In genomic region chr6:168058691-168059551, GRCh38 we compare ENCODE assay signal across 17 cellular contexts. TPM values are rescaled to one million over a fixed set of nuclear protein-coding genes. Genes with fewer than 3 reads are reported as not detected.
DNase-seq lines count a peak whose midpoint lies in the region; TF ChIP-seq lines count a peak whose summit lies in the region.
"Had no signal": no experiment of that assay in that cellular context is flagged by ENCODE, and none has a peak within 500 bp of the region (broad histone marks: within the 10 kb centered on the region; RNA-seq: fewer than 3 reads in every experiment).

No MANE protein-coding gene starts in this region.

- DNase-seq in NCI-H82 (lab: John Stamatoyannopoulos, UW) (peak; percentile 26), NCI-H82 treated with DMSO at 0.1 percent for 48 hours (lab: John Stamatoyannopoulos, UW; ENCODE audit: unreplicated experiment) (no peak), WERI-Rb-1 (peak; percentile 42), mesendoderm (peak; percentile 86), cerebellum (ENCODE audit: low spot score) (no peak)
- no peak for DNase-seq in stimulated activated naive CD4-positive, alpha-beta T cell treated with Interleukin-2 at 50 U/mL for 16 hours (lab: John Stamatoyannopoulos, UW)
- DNase-seq in activated CD4-positive, CD25-positive, alpha-beta regulatory T cell treated with anti-CD3 and anti-CD28 coated beads, Interleukin-2, amount 50 U/mL, for 72 hours, result no peak
- DNase-seq: 8988T; CD8-positive, alpha-beta memory T cell; GOT3; NCI-H1436 treated with DMSO at 0.1 percent for 48 hours; NCI-H2081 treated with DMSO at 0.1 percent for 48 hours; NCI-H510A; NCI-H774; SHP77 had no signal

- H3K4ac ChIP-seq in mesendoderm (ENCODE audit: low read depth, low read length), result no peak overlapping the region

- H4K8ac ChIP-seq in mesendoderm (ENCODE audit: low read depth, low read length), result no peak overlapping the region

- H3K79me1 ChIP-seq in mesendoderm (ENCODE audit: low read length), result no peaks in the 10 kb centered on the region

- no peak overlapping the region for H3K23ac ChIP-seq in mesendoderm (ENCODE audit: low read length)

- H3K4me3 ChIP-seq in HEK293 (ENCODE audit: low read depth, low read length), result no peak overlapping the region
- H3K4me3 ChIP-seq in WERI-Rb-1 (ENCODE audit: low read depth, low read length), result no peak overlapping the region
- no peak overlapping the region for H3K4me3 ChIP-seq in mesendoderm (ENCODE audit: low read length)

- TF ChIP-seq CTCF in HEK293 (tag by site-specific recombination; IDR thresholded peaks at IDR 0.05), result no peak
- peak; percentile 30; the same call in 1 of the 2 replicates for TF ChIP-seq CTCF in WERI-Rb-1 (IDR thresholded peaks at IDR 0.05; ENCODE audit: low read depth, low read length)

- no peak overlapping the region for H3K4me2 ChIP-seq in mesendoderm (ENCODE audit: low read length)

- no peaks in the 10 kb centered on the region for H3K79me2 ChIP-seq in mesendoderm (ENCODE audit: control insufficient read depth, insufficient read depth, low read length)

- H3K27ac ChIP-seq in HEK293 (ENCODE audit: extremely low read depth, low read depth, low read length) (no peak overlapping the region), WERI-Rb-1 (no peak overlapping the region), mesendoderm (ENCODE audit: low read depth, low read length) (no peak overlapping the region)

- H2BK15ac ChIP-seq in mesendoderm (replicated peaks; ENCODE audit: low read depth), result no peak overlapping the region

- H3K18ac ChIP-seq in mesendoderm (ENCODE audit: low read length), result no peak overlapping the region

- CTCF ChIA-PET in HEK293 (lab: Yijun Ruan, JAX), result interaction anchor here (0.6 to 1.2 kb wide), 2 partner anchors 120 to 137 kb away, joined by 3 read pairs; no protein-coding TSS in a partner anchor

- no peak overlapping the region for H4K5ac ChIP-seq in mesendoderm (ENCODE audit: low read length)

- POLR2A ChIA-PET in HEK293 (lab: Yijun Ruan, JAX), result no interaction called here

- H2BK120ac ChIP-seq in mesendoderm (ENCODE audit: low read depth, low read length), result no peak overlapping the region

- WGBS in mesendoderm (ENCODE audit: extremely low coverage, insufficient coverage, low lambda C conversion rate), result no CpG with 5 or more reads among the region's 30 CpGs

- H3K27me3 ChIP-seq in WERI-Rb-1 (ENCODE audit: insufficient read depth, low read depth, severe bottlenecking), result no peaks in the 10 kb centered on the region
- H3K27me3 ChIP-seq in mesendoderm (ENCODE audit: insufficient read depth, low read length, poor library complexity), result no peaks in the 10 kb centered on the region

- H3K56ac ChIP-seq in mesendoderm (ENCODE audit: low read length), result no peak overlapping the region

- no peak overlapping the region for H2BK5ac ChIP-seq in mesendoderm (ENCODE audit: low read length)

- H3K36me3 ChIP-seq in HEK293 (ENCODE audit: control insufficient read depth in 2 of 2, insufficient read depth in 1 of 2, low read length in 2 of 2), result no peaks in the 10 kb centered on the region
- no peaks in the 10 kb centered on the region for H3K36me3 ChIP-seq in WERI-Rb-1
- H3K36me3 ChIP-seq in mesendoderm (ENCODE audit: control insufficient read depth, insufficient read depth, low read length), result no peaks in the 10 kb centered on the region

- no peaks in the 10 kb centered on the region for H3K4me1 ChIP-seq in HEK293 (ENCODE audit: control insufficient read depth, insufficient read depth, low read length)
- no peaks in the 10 kb centered on the region for H3K4me1 ChIP-seq in mesendoderm (ENCODE audit: control insufficient read depth, low read depth, low read length)

- H2AK5ac ChIP-seq in mesendoderm (ENCODE audit: low read length), result no peak overlapping the region

- H3K9ac ChIP-seq in mesendoderm (ENCODE audit: low read length), result no peak overlapping the region

- no peaks in the 10 kb centered on the region for H3K9me3 ChIP-seq in HEK293 (ENCODE audit: control insufficient read depth, insufficient read depth, low read depth, low read length)
- no peaks in the 10 kb centered on the region for H3K9me3 ChIP-seq in WERI-Rb-1 (ENCODE audit: severe bottlenecking)

TF ChIP-seq in HEK293, 187 proteins besides CTCF, POLR2A, EP300 and RAD21:
- TF ChIP-seq ZNF776 (tag by site-specific recombination; IDR thresholded peaks at IDR 0.05; ENCODE audit: borderline replicate concordance) (no peak), ZNF350 (tag by site-specific recombination; IDR thresholded peaks at IDR 0.05) (no peak), ZNF677 (tag by site-specific recombination; IDR thresholded peaks at IDR 0.05) (no peak), ZNF341 (tag by site-specific recombination; IDR thresholded peaks at IDR 0.05; ENCODE audit: low read depth) (0 out of 2 replicates have a peak, but pooled peaks have one; percentile 24), WT1 (tag by site-specific recombination; IDR thresholded peaks at IDR 0.05) (no peak), YY1 (tag by site-specific recombination; IDR thresholded peaks at IDR 0.05) (0 out of 2 replicates have a peak, but pooled peaks have one; percentile 30), ZBTB7A (tag by site-specific recombination; IDR thresholded peaks at IDR 0.05; ENCODE audit: low read depth) (no peak), SCRT1 (tag by site-specific recombination; IDR thresholded peaks at IDR 0.05; ENCODE audit: borderline replicate concordance) (no peak), ZNF155 (tag by site-specific recombination; IDR thresholded peaks at IDR 0.05) (no peak), ZBTB48 (tag by site-specific recombination; IDR thresholded peaks at IDR 0.05) (peak; percentile 58; the same call in 1 of the 2 replicates), ZIC2 (tag by site-specific recombination; IDR thresholded peaks at IDR 0.05) (peak; percentile 90), ZNF423 (tag by site-specific recombination; IDR thresholded peaks at IDR 0.05) (peak; percentile 46; the same call in 1 of the 2 replicates), GLIS1 (tag by site-specific recombination; IDR thresholded peaks at IDR 0.05) (peak; percentile 14; the same call in 1 of the 2 replicates), ZNF449 (tag by site-specific recombination; IDR thresholded peaks at IDR 0.05) (peak; percentile 73; the same call in 1 of the 2 replicates)

RNA-seq across cellular contexts. Expression of gene FRMD1, which starts 20.1 kb away (rescaled TPM):
- 0.04 TPM for polyA plus RNA-seq in mesendoderm (2013, experiment 1 of 2)
- 0.03 TPM for polyA plus RNA-seq in mesendoderm (2013, experiment 2 of 2)
- total RNA-seq in cerebellum, result not detected
- total RNA-seq: CD8-positive, alpha-beta memory T cell had no signal
- polyA plus RNA-seq: BJ; CD8-positive, alpha-beta memory T cell had no signal

Comparison
In these comparisons a context has a peak if more than half of its experiments do, and no peak if none do; other contexts are left out.
1. DNase-seq: peak in NCI-H82 (single experiment), WERI-Rb-1 (single experiment) and mesendoderm (single experiment); none in NCI-H82 treated with DMSO at 0.1 percent for 48 hours (single experiment), stimulated activated naive CD4-positive, alpha-beta T cell treated with Interleukin-2 at 50 U/mL for 16 hours (single experiment), activated CD4-positive, CD25-positive, alpha-beta regulatory T cell treated with anti-CD3 and anti-CD28 coated beads, Interleukin-2, amount 50 U/mL, for 72 hours (single experiment) and cerebellum (single experiment).